ENCODE assay signal across 8 cellular contexts in genomic region chr5:96565843-96566242, GRCh38.
A peak's percentile ranks its signal among the peaks of the same experiment; 100 is the strongest.
DNase-seq lines count a peak whose midpoint lies in the region; ATAC-seq, FAIRE-seq and TF ChIP-seq lines count a peak whose summit lies in the region.

No MANE protein-coding gene starts in this region.

- no peak overlapping the region for H3K27ac Mint-ChIP-seq in effector memory CD8-positive, alpha-beta T cell
- no peak overlapping the region for H3K27ac Mint-ChIP-seq in naive thymus-derived CD8-positive, alpha-beta T cell

- TF ChIP-seq POLR2A in thyroid gland (IDR thresholded peaks at IDR 0.05), result no peak

- H3K4me1 Mint-ChIP-seq in effector memory CD8-positive, alpha-beta T cell (ENCODE audit: low read depth in 2 of 2), result peaks cover 0 to 11% of the 10 kb centered on the region in 2 donors
- peaks cover 2 to 14% (median 8%) of the 10 kb centered on the region in 4 donors for H3K4me1 Mint-ChIP-seq in naive thymus-derived CD8-positive, alpha-beta T cell

- no peaks in the 10 kb centered on the region for H3K36me3 Mint-ChIP-seq in effector memory CD8-positive, alpha-beta T cell (ENCODE audit: insufficient read depth)
- H3K36me3 Mint-ChIP-seq in naive thymus-derived CD8-positive, alpha-beta T cell, result no peaks in the 10 kb centered on the region

- POLR2A ChIA-PET in naive thymus-derived CD8-positive, alpha-beta T cell (lab: Charles Lee), result no interaction called here

- TF ChIP-seq CTCF in AG09319 (IDR thresholded peaks at IDR 0.05; ENCODE audit: low read depth, low read length), result no peak
- TF ChIP-seq CTCF in kidney (IDR thresholded peaks at IDR 0.05; ENCODE audit: borderline replicate concordance, extremely low read depth, insufficient read depth), result no peak
- TF ChIP-seq CTCF in thyroid gland (IDR thresholded peaks at IDR 0.05), result no peak

- no peak for FAIRE-seq in kidney (lab: Jason Lieb, UNC)

- H3K4me3 ChIP-seq in kidney (ENCODE audit: low read length in 2 of 2) (no peak overlapping the region), thyroid gland (replicated peaks in 1 of 3) (no peak overlapping the region)

- peak overlapping the region in 1 of 2 donors; percentile 19 for H3K4me3 Mint-ChIP-seq in effector memory CD8-positive, alpha-beta T cell
- no peak overlapping the region for H3K4me3 Mint-ChIP-seq in naive thymus-derived CD8-positive, alpha-beta T cell

- DNase-seq in AG09319 (ENCODE audit: extremely low read depth, low read depth) (peak; percentile 10), NCI-H1092 treated with DMSO at 0.1 percent for 48 hours (lab: John Stamatoyannopoulos, UW) (peak; percentile 17), left ventricle myocardium superior (no peak), kidney (no peak), thyroid gland (no peak)
- no peak for DNase-seq in effector memory CD8-positive, alpha-beta T cell
- DNase-seq in naive thymus-derived CD8-positive, alpha-beta T cell, result no peak

- H3K27me3 Mint-ChIP-seq in effector memory CD8-positive, alpha-beta T cell, result no peaks in the 10 kb centered on the region
- peaks cover 0 to 7% (median 0%) of the 10 kb centered on the region in 5 donors for H3K27me3 Mint-ChIP-seq in naive thymus-derived CD8-positive, alpha-beta T cell

- no peak overlapping the region for H3K9ac ChIP-seq in kidney (ENCODE audit: low read length in 2 of 2)

- H3K36me3 ChIP-seq in kidney (ENCODE audit: control insufficient read depth in 1 of 2, insufficient read depth in 2 of 2, low read length in 2 of 2) (no peaks in the 10 kb centered on the region), thyroid gland (no peaks in the 10 kb centered on the region)

- H3K27ac ChIP-seq in kidney (ENCODE audit: low read depth in 2 of 2, low read length in 2 of 2) (no peak overlapping the region), thyroid gland (no peak overlapping the region)

- intact Hi-C loops in left ventricle myocardium superior (cut with micrococcal nuclease) (no loop called here), kidney (cut with DNase I) (no loop called here), thyroid gland (cut with DNase I) (no loop called here)

- H3K4me1 ChIP-seq in kidney (ENCODE audit: control insufficient read depth in 1 of 2, insufficient read depth in 1 of 2, low read depth in 1 of 2, low read length in 2 of 2) (peaks cover 0 to 2% of the 10 kb centered on the region in 2 donors), thyroid gland (no peaks in the 10 kb centered on the region)

- 80 to 86% methylated on average over 4 of the region's 4 CpGs for WGBS in thyroid gland, 2 donors

- no peaks in the 10 kb centered on the region for H3K9me3 Mint-ChIP-seq in effector memory CD8-positive, alpha-beta T cell
- peaks cover 0 to 3% (median 0%) of the 10 kb centered on the region in 9 donors for H3K9me3 Mint-ChIP-seq in naive thymus-derived CD8-positive, alpha-beta T cell

- H3K27me3 ChIP-seq in thyroid gland, result no peaks in the 10 kb centered on the region

- ATAC-seq in GM19395 (IDR thresholded peaks at IDR 0.05; ENCODE audit: unreplicated experiment) (peak; percentile 81), left ventricle myocardium superior (no peak)
- peak; percentile 27 for ATAC-seq in effector memory CD8-positive, alpha-beta T cell (replicated peaks)
- ATAC-seq in naive thymus-derived CD8-positive, alpha-beta T cell, result no peak

- H3K9me3 ChIP-seq in kidney (ENCODE audit: control insufficient read depth in 1 of 2, low read length in 2 of 2) (no peaks in the 10 kb centered on the region), thyroid gland (no peaks in the 10 kb centered on the region)

Comparison
In these comparisons a context has a peak if more than half of its experiments do, and no peak if none do; other contexts are left out.
1. DNase-seq: peak in AG09319 (single experiment) and NCI-H1092 treated with DMSO at 0.1 percent for 48 hours (single experiment); none in effector memory CD8-positive, alpha-beta T cell (0 of 3), left ventricle myocardium superior (single experiment), naive thymus-derived CD8-positive, alpha-beta T cell (0 of 10), kidney (single experiment) and thyroid gland (0 of 2).
2. ATAC-seq: peak in GM19395 (single experiment) and effector memory CD8-positive, alpha-beta T cell (single experiment); none in left ventricle myocardium superior (single experiment) and naive thymus-derived CD8-positive, alpha-beta T cell (0 of 2).